In genomic region chr15:71733122-71733521, GRCh38 we compare ENCODE assay signal across 23 cellular contexts.
DNase-seq lines count a peak whose midpoint lies in the region; ATAC-seq, FAIRE-seq and TF ChIP-seq lines count a peak whose summit lies in the region.
"Had no signal": no experiment of that assay in that cellular context is flagged by ENCODE, and none has a peak within 500 bp of the region (broad histone marks: within the 10 kb centered on the region; RNA-seq: fewer than 3 reads in every experiment).

No MANE protein-coding gene starts in this region.

- TF ChIP-seq POLR2A in A549 (IDR thresholded peaks at IDR 0.05; ENCODE audit: low read length) (no peak), K562 (conservative IDR thresholded peaks at IDR 0.05) (no peak), HepG2 (IDR thresholded peaks at IDR 0.05; ENCODE audit: insufficient read depth in 1 of 2, low read depth in 2 of 2, low read length in 2 of 2) (no peak), suprapubic skin (IDR thresholded peaks at IDR 0.05) (no peak)

- intact Hi-C loops in K562 (cut with micrococcal nuclease): no loop called here
- intact Hi-C loops in HepG2 (cut with micrococcal nuclease; ENCODE audit: unreplicated experiment): no loop called here

- H3K9me1 ChIP-seq in K562 (ENCODE audit: control insufficient read depth, insufficient read depth, low read length): no peaks in the 10 kb centered on the region

- ATAC-seq in A549 (no peak), K562 (no peak), HepG2 (no peak), left lobe of liver (no peak)

- BruUV-seq in K562 (replicated peaks; lab: Mats Ljungman, UMichigan): no TSS peak
- BruUV-seq in HepG2 (replicated peaks; lab: Mats Ljungman, UMichigan): no TSS peak

- no peak overlapping the region for H3K4me2 ChIP-seq in A549
- no peak overlapping the region for H3K4me2 ChIP-seq in K562 (ENCODE audit: insufficient read depth, low read length)
- peak overlapping the region; percentile 3; the same call in 1 of the 2 replicates for H3K4me2 ChIP-seq in HepG2 (ENCODE audit: low read depth, low read length)
- H3K4me2 ChIP-seq: BLaER1 treated with 17β-estradiol and CSF1 and Interleukin-3, amounts not matched to agents 10 nM and 100 nM had no signal

- H3K27ac ChIP-seq in A549 (no peak overlapping the region), K562 (ENCODE audit: extremely low read depth, low read depth, low read length) (no peak overlapping the region), HepG2 (ENCODE audit: extremely low read length, insufficient read depth, low read length) (no peak overlapping the region), mucosa of rectum (ENCODE audit: low read depth in 2 of 2, low read length in 2 of 2) (peak overlapping the region; percentile 40 to 48), suprapubic skin (no peak overlapping the region), coronary artery (no peak overlapping the region)
- H3K27ac ChIP-seq: 22Rv1; BLaER1 treated with 17β-estradiol and CSF1 and Interleukin-3, amounts not matched to agents 10 nM and 100 nM had no signal

- POLR2A ChIA-PET in A549 (lab: Yijun Ruan, JAX): interaction anchor here (0.6 kb wide), 1 partner anchor 247 kb away, joined by 3 read pairs; no protein-coding TSS in a partner anchor
- POLR2A ChIA-PET in K562 (lab: Yijun Ruan, JAX): no interaction called here
- POLR2A ChIA-PET in HepG2 (lab: Yijun Ruan, JAX): no interaction called here

- CTCF ChIA-PET in A549 (lab: Yijun Ruan, JAX): interaction anchor here (1.0 to 6.9 kb wide), 10 partner anchors 11 to 288 kb away, joined by 3 to 84 read pairs (median 4); no protein-coding TSS in a partner anchor
- CTCF ChIA-PET in K562 (lab: Yijun Ruan, JAX; ENCODE audit: low intra/inter-chr PET ratio): no interaction called here
- CTCF ChIA-PET in HepG2 (lab: Yijun Ruan, JAX; ENCODE audit: low intra/inter-chr PET ratio, low total read pairs): no interaction called here

- in situ Hi-C loops in K562 (cut with MboI): loop anchor here (25.0 kb wide), 1 partner anchor 771 kb away; no protein-coding TSS in a partner anchor
- in situ Hi-C loops in HepG2 (cut with HindIII; ENCODE audit: extremely low pct_ligation_motif_present, low pct_unique_long_range_greater_than_20kb): loop anchor here (10.0 kb wide), 1 partner anchor 158 kb away; no protein-coding TSS in a partner anchor

- H2AFZ ChIP-seq in K562 (ENCODE audit: low read depth, low read length): no peak overlapping the region
- H2AFZ ChIP-seq in HepG2 (ENCODE audit: low read length): no peak overlapping the region

- no peak for TF ChIP-seq EP300 in A549 (IDR thresholded peaks at IDR 0.05)
- no peak for TF ChIP-seq EP300 in K562 (IDR thresholded peaks at IDR 0.05; ENCODE audit: low read length)
- TF ChIP-seq EP300 in HepG2 (IDR thresholded peaks at IDR 0.05; ENCODE audit: low read depth in 2 of 2, low read length in 2 of 2): no peak
- TF ChIP-seq EP300 in HepG2 (CRISPR knock-in tag; IDR thresholded peaks at IDR 0.05; ENCODE audit: borderline replicate concordance): no peak
- no peak for TF ChIP-seq EP300 in suprapubic skin (IDR thresholded peaks at IDR 0.05)

- H3K36me3 ChIP-seq in K562 (ENCODE audit: control insufficient read depth, insufficient read depth, low read length): no peaks in the 10 kb centered on the region
- no peaks in the 10 kb centered on the region for H3K36me3 ChIP-seq in HepG2 (replicated peaks in 1 of 2; ENCODE audit: control insufficient read depth in 1 of 2, insufficient read depth in 2 of 2, low read length in 2 of 2)
- H3K36me3 ChIP-seq in mucosa of rectum (ENCODE audit: control insufficient read depth in 2 of 2, insufficient read depth in 2 of 2, low read length in 2 of 2): no peaks in the 10 kb centered on the region
- H3K36me3 ChIP-seq in suprapubic skin: no peaks in the 10 kb centered on the region
- H3K36me3 ChIP-seq: BE2C; BLaER1 treated with 17β-estradiol and CSF1 and Interleukin-3, amounts not matched to agents 10 nM and 100 nM had no signal

- no peak for DNase-seq in A549 (ENCODE audit: low read depth in 1 of 2, low spot score in 1 of 2)
- DNase-seq in K562 (ENCODE audit: extremely low read depth in 1 of 4, low spot score in 3 of 4): no peak
- DNase-seq in HepG2 (ENCODE audit: low spot score): no peak
- DNase-seq in left lobe of liver (ENCODE audit: low spot score): no peak
- DNase-seq in suprapubic skin (ENCODE audit: low spot score in 2 of 2): no peak
- DNase-seq in coronary artery (ENCODE audit: low spot score): no peak
- DNase-seq: ACHN; AML-193; BE2C; Calu3; CD4-positive, alpha-beta T cell; CD8-positive, alpha-beta memory T cell; DMS79 treated with DMSO at 0.1 percent for 48 hours; GF-D8; H7; HCEC 1CT had no signal

- H3K9me3 ChIP-seq in A549 (no peaks in the 10 kb centered on the region), K562 (replicated peaks; ENCODE audit: control insufficient read depth, insufficient read depth, low read depth, low read length) (no peaks in the 10 kb centered on the region), HepG2 (ENCODE audit: low read length) (no peaks in the 10 kb centered on the region), mucosa of rectum (ENCODE audit: control insufficient read depth in 2 of 2, low read length in 2 of 2) (no peaks in the 10 kb centered on the region), suprapubic skin (no peaks in the 10 kb centered on the region)
- H3K9me3 ChIP-seq: BE2C; BLaER1 treated with 17β-estradiol and CSF1 and Interleukin-3, amounts not matched to agents 10 nM and 100 nM had no signal

- H3K9ac ChIP-seq in K562 (ENCODE audit: insufficient read depth in 1 of 2, low read depth in 2 of 2, low read length in 2 of 2) (no peak overlapping the region), HepG2 (ENCODE audit: insufficient read depth, low read depth, low read length) (no peak overlapping the region), mucosa of rectum (ENCODE audit: low read depth in 1 of 2, low read length in 2 of 2) (no peak overlapping the region)
- H3K9ac ChIP-seq: BLaER1 treated with 17β-estradiol and CSF1 and Interleukin-3, amounts not matched to agents 10 nM and 100 nM had no signal

- H4K20me1 ChIP-seq in K562 (replicated peaks; ENCODE audit: control insufficient read depth, insufficient read depth, low read length) (no peaks in the 10 kb centered on the region; the same call in 1 of the 2 replicates), HepG2 (ENCODE audit: insufficient read depth, low read length) (no peaks in the 10 kb centered on the region)
- H4K20me1 ChIP-seq: BLaER1 treated with 17β-estradiol and CSF1 and Interleukin-3, amounts not matched to agents 10 nM and 100 nM had no signal

- H3K4me3 ChIP-seq in A549: no peak overlapping the region
- no peak overlapping the region for H3K4me3 ChIP-seq in K562
- H3K4me3 ChIP-seq in HepG2 (replicated peaks in 1 of 3; ENCODE audit: insufficient read depth in 1 of 3, low read depth in 2 of 3, low read length in 3 of 3): no peak overlapping the region
- H3K4me3 ChIP-seq in mucosa of rectum (ENCODE audit: low read length in 2 of 2): no peak overlapping the region
- H3K4me3 ChIP-seq in suprapubic skin: no peak overlapping the region
- H3K4me3 ChIP-seq in coronary artery: no peak overlapping the region
- H3K4me3 ChIP-seq: BLaER1 treated with 17β-estradiol and CSF1 and Interleukin-3, amounts not matched to agents 10 nM and 100 nM had no signal

- H3K27me3 ChIP-seq in K562 (ENCODE audit: control insufficient read depth in 2 of 2, insufficient read depth in 2 of 2, low read length in 2 of 2) (peaks cover 7% of the 10 kb centered on the region in 2 experiments; a peak in 3 of 5 replicates), HepG2 (ENCODE audit: control insufficient read depth in 1 of 2, insufficient read depth in 2 of 2, low read length in 2 of 2) (peaks cover 2 to 14% of the 10 kb centered on the region in 2 experiments; a peak in 2 of 5 replicates), mucosa of rectum (ENCODE audit: control insufficient read depth in 2 of 2, insufficient read depth in 2 of 2, low read length in 2 of 2) (no peaks in the 10 kb centered on the region), suprapubic skin (no peaks in the 10 kb centered on the region)
- H3K27me3 ChIP-seq: BLaER1 treated with 17β-estradiol and CSF1 and Interleukin-3, amounts not matched to agents 10 nM and 100 nM had no signal

- FAIRE-seq in A549 (lab: Jason Lieb, UNC): no peak
- FAIRE-seq in K562 (lab: Jason Lieb, UNC): no peak
- FAIRE-seq in HepG2 (lab: Jason Lieb, UNC): no peak
- FAIRE-seq: A204.1, GM12891, GM18507, H1 had no signal

- H3K4me1 ChIP-seq in A549 (peaks cover 4% of the 10 kb centered on the region; the same call in 1 of the 3 replicates), K562 (replicated peaks in 1 of 2; ENCODE audit: control insufficient read depth in 2 of 2, insufficient read depth in 2 of 2, low read length in 2 of 2) (no peaks in the 10 kb centered on the region), HepG2 (ENCODE audit: insufficient read depth, low read length) (peaks cover 25% of the 10 kb centered on the region), mucosa of rectum (ENCODE audit: control insufficient read depth in 2 of 2, insufficient read depth in 2 of 2, low read length in 2 of 2) (peaks cover 8 to 25% of the 10 kb centered on the region in 2 donors), suprapubic skin (peaks cover 10% of the 10 kb centered on the region)
- H3K4me1 ChIP-seq: BE2C had no signal

- TF ChIP-seq RAD21 in A549 (conservative IDR thresholded peaks at IDR 0.05 in 1 of 2, IDR thresholded peaks at IDR 0.05 in 1 of 2) (no peak), K562 (CRISPR knock-in tag; conservative IDR thresholded peaks at IDR 0.05 in 1 of 2, IDR thresholded peaks at IDR 0.05 in 1 of 2) (no peak), HepG2 (CRISPR knock-in tag; IDR thresholded peaks at IDR 0.05) (no peak)

- 86% methylated on average over 1 of the region's 1 CpG for WGBS in A549 (ENCODE audit: missing lambda C conversion rate)
- WGBS in K562 (ENCODE audit: insufficient coverage, low coverage, missing lambda C conversion rate): 0% methylated on average over 1 of the region's 1 CpG
- WGBS in HepG2 (ENCODE audit: low lambda C conversion rate): 56% methylated on average over 1 of the region's 1 CpG
- WGBS in suprapubic skin: 88% methylated on average over 1 of the region's 1 CpG

- H3K79me2 ChIP-seq in K562 (ENCODE audit: control insufficient read depth, insufficient read depth, low read length) (no peaks in the 10 kb centered on the region), HepG2 (ENCODE audit: insufficient read depth, low read length) (no peaks in the 10 kb centered on the region)

- TF ChIP-seq CTCF in A549 (IDR thresholded peaks at IDR 0.05): no peak
- TF ChIP-seq CTCF in K562 (IDR thresholded peaks at IDR 0.05 in 2 of 3, conservative IDR thresholded peaks at IDR 0.05 in 1 of 3; ENCODE audit: insufficient read depth in 2 of 3, low read depth in 1 of 3, low read length in 3 of 3): no peak
- TF ChIP-seq CTCF in HepG2 (CRISPR knock-in tag; IDR thresholded peaks at IDR 0.05): no peak
- no peak for TF ChIP-seq CTCF in suprapubic skin (IDR thresholded peaks at IDR 0.05)
- TF ChIP-seq CTCF in coronary artery (IDR thresholded peaks at IDR 0.05): no peak

TF ChIP-seq in A549, 52 proteins besides CTCF, POLR2A, EP300 and RAD21 (continues in another document):
- TF ChIP-seq JUNB (IDR thresholded peaks at IDR 0.05): no peak

TF ChIP-seq in K562, 482 proteins besides CTCF, POLR2A, EP300 and RAD21 (continues in another document):
- TF ChIP-seq MEF2D (tag; conservative IDR thresholded peaks at IDR 0.05; ENCODE audit: low read depth): no peak

Comparison
In these comparisons a context has a peak if more than half of its experiments do, and no peak if none do; other contexts are left out.
1. H3K27ac ChIP-seq: peak in mucosa of rectum (2 of 2); none in A549 (0 of 2), K562 (single experiment), HepG2 (single experiment), suprapubic skin (single experiment) and coronary artery (0 of 2).